In genomic region chr3:57692404-57693191, GRCh38 we compare ENCODE assay signal across 8 cellular contexts. TPM values are rescaled to one million over a fixed set of nuclear protein-coding genes. Genes with fewer than 3 reads are reported as not detected.
DNase-seq lines count a peak whose midpoint lies in the region; ATAC-seq, FAIRE-seq and TF ChIP-seq lines count a peak whose summit lies in the region.

DENND6A (minus strand) TSS chr3:57693077; CDS start chr3:57693018, 59 bp downstream.

- H3K4me3 ChIP-seq in transverse colon: peak within 1 kb of the TSS; percentile 70 to 100 (median 90)

- no peaks in the 10 kb centered on the region for H3K36me3 ChIP-seq in transverse colon

- peak; percentile 100 for FAIRE-seq in GM12891 (lab: Jason Lieb, UNC)

- no peaks in the 10 kb centered on the region for H3K9me3 ChIP-seq in transverse colon

- DNase-seq in GM12891 (ENCODE audit: insufficient read length, low spot score): peak; percentile 92
- DNase-seq in NCI-H1417 treated with DMSO at 0.1 percent for 48 hours (lab: John Stamatoyannopoulos, UW): peak; percentile 51
- peak; percentile 94 for DNase-seq in T follicular helper cell (ENCODE audit: low read depth)
- DNase-seq in cardiac septum (ENCODE audit: low spot score): peak; percentile 98
- DNase-seq in pons (ENCODE audit: low spot score): peak; percentile 95
- DNase-seq in transverse colon: peak; percentile 98

- WGBS in adipose tissue, 3 donors: 0 to 1% (median 0%) methylated on average over 71 to 77 of the region's 77 CpGs
- WGBS in transverse colon (ENCODE audit: low coverage in 1 of 2), 2 donors: 0% methylated on average over 3 to 34 of the region's 77 CpGs

- TF ChIP-seq CTCF in transverse colon (IDR thresholded peaks at IDR 0.05): no peak

- peak; percentile 85 for ATAC-seq in HG02763 (IDR thresholded peaks at IDR 0.05; ENCODE audit: unreplicated experiment)

- no peaks in the 10 kb centered on the region for H3K27me3 ChIP-seq in transverse colon

- H3K27ac ChIP-seq in adipose tissue (ENCODE audit: low read depth, low read length) (peak within 1 kb of the TSS; percentile 98), transverse colon (peak within 1 kb of the TSS; percentile 98 to 100 (median 100))

- H3K4me1 ChIP-seq in transverse colon: peaks cover 13 to 46% (median 21%) of the 10 kb centered on the region in 4 donors

- TF ChIP-seq POLR2A in GM12891 (IDR thresholded peaks at IDR 0.05; ENCODE audit: low read depth, low read length): peak; percentile 74
- peak; percentile 96 for TF ChIP-seq POLR2A in transverse colon (IDR thresholded peaks at IDR 0.05)

- intact Hi-C loops in cardiac septum (cut with DNase I) (loop anchor here (1.0 to 5.0 kb wide), 3 partner anchors 64 to 135 kb away; partner anchors contain the start of genes ARF4, PDE12 and SLMAP), transverse colon (cut with DNase I; ENCODE audit: low total_unique reads) (no loop called here)

- in situ Hi-C loops in transverse colon (cut with MboI; ENCODE audit: low pct_ligation_motif_present in 1 of 4, low pct_unique_long_range_greater_than_20kb in 1 of 4, low sequenced_read_pairs in 3 of 4): loop anchor here in 1 of 4 donors (10.0 kb wide), 1 partner anchor 62 kb away; the partner anchor contains the start of gene SLMAP

- no peak for TF ChIP-seq EP300 in transverse colon (IDR thresholded peaks at IDR 0.05; ENCODE audit: low read depth)

TF ChIP-seq in GM12891, 5 proteins besides CTCF, POLR2A, EP300 and RAD21:
- TF ChIP-seq POLR2AphosphoS5 (IDR thresholded peaks at IDR 0.05; ENCODE audit: low read depth, low read length) (peak; percentile 86), POU2F2 (IDR thresholded peaks at IDR 0.05; ENCODE audit: low read depth, low read length) (peak; percentile 41; the same call in 1 of the 2 replicates), SPI1 (IDR thresholded peaks at IDR 0.05; ENCODE audit: low read depth, low read length) (peak; percentile 44), TAF1 (IDR thresholded peaks at IDR 0.05; ENCODE audit: low read depth, low read length) (peak; percentile 77), PAX5 (IDR thresholded peaks at IDR 0.05; ENCODE audit: insufficient read depth, low read length, severe bottlenecking) (peak; percentile 79)

RNA-seq across cellular contexts. Expression of gene DENND6A, which starts in this region (rescaled TPM):
- polyA plus RNA-seq in GM12891 (2012; ENCODE audit: low read depth, missing spikeins): 3.4 TPM
- polyA plus RNA-seq in adipose tissue: 10 to 100 TPM in 1 of 3 donors, 1 to 10 TPM in 2; 3.1 to 11.6 (median 6.8) TPM
- total RNA-seq in cardiac septum (22.1 TPM), transverse colon (10 to 100 TPM in 3 of 4 donors, 1 to 10 TPM in 1; 9.4 to 29.7 (median 18.9) TPM)

Comparison
In these comparisons a context has a peak if more than half of its experiments do, and no peak if none do; other contexts are left out.
1. Peak in every context shown above with its lines: DNase-seq, ATAC-seq, H3K4me3 ChIP-seq and H3K27ac ChIP-seq.